ENCODE assay signal across 20 cellular contexts in the genomic region with DNA sequence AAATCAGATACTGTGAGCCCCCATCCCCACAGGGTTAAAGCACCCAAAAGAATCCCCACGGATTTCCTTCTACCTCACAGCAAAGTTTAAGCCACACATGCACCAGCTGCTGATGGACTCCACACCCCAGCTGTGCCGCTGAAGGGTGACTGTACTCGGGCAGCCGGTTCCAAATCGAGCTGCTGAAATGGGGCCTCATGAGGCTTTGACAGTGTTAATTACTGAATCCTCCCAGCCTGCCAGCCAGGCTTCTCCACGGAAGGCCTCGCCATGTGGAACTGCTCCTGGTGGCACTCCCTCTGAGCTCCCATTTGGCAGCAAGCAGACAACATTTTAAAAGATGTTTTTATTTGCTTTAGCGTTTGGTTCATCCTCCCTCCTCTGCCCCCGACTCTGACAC.
DNase-seq lines count a peak whose midpoint lies in the region; ATAC-seq and TF ChIP-seq lines count a peak whose summit lies in the region.
"Had no signal": no experiment of that assay in that cellular context is flagged by ENCODE, and none has a peak within 500 bp of the region (broad histone marks: within the 10 kb centered on the region; RNA-seq: fewer than 3 reads in every experiment).

No MANE protein-coding gene starts in this region.

- no peak overlapping the region for H3K4me3 Mint-ChIP-seq in nephron
- H3K4me3 Mint-ChIP-seq: CD4-positive, CD25-positive, alpha-beta regulatory T cell had no signal

- peaks cover 20% of the 10 kb centered on the region for H3K4me1 Mint-ChIP-seq in nephron

- H3K9me3 Mint-ChIP-seq in nephron = peaks cover 2% of the 10 kb centered on the region

- H3K9me3 ChIP-seq in heart right ventricle (no peaks in the 10 kb centered on the region), tibial artery (no peaks in the 10 kb centered on the region)
- H3K9me3 ChIP-seq: A549, SK-N-SH had no signal

- peak in 7 of 8 donors; percentile 30 to 84 (median 47) for ATAC-seq in heart right ventricle
- ATAC-seq: A549, K562, PC-3 had no signal

- intact Hi-C loops in heart right ventricle (cut with DNase I) (no loop called here), tibial artery (cut with DNase I; ENCODE audit: low total_unique reads) (no loop called here)

- DNase-seq in Ammon's horn (ENCODE audit: low spot score) (peak; percentile 9), NCI-H1694 (lab: John Stamatoyannopoulos, UW) (peak; percentile 36), heart right ventricle (peak; percentile 6 to 40), brain microvascular endothelial cell (no peak), tibial artery (no peak), EL (no peak), HK-2 (ENCODE audit: unreplicated experiment) (no peak)
- DNase-seq: Calu3; CD4-positive, CD25-positive, alpha-beta regulatory T cell; GF-D8; GM23248; NCI-H1105; NCI-H1930; NCI-H2171; NCI-H524; PC-3; SK-N-SH had no signal

- in situ Hi-C loops in brain microvascular endothelial cell (cut with HindIII; ENCODE audit: low pct_ligation_motif_present, low sequenced_read_pairs) = no loop called here

- H3K4me1 ChIP-seq in heart right ventricle (no peaks in the 10 kb centered on the region), tibial artery (no peaks in the 10 kb centered on the region)
- H3K4me1 ChIP-seq: A549 had no signal

- no peaks in the 10 kb centered on the region for H3K36me3 Mint-ChIP-seq in nephron (ENCODE audit: low read depth)
- H3K36me3 Mint-ChIP-seq: CD4-positive, CD25-positive, alpha-beta regulatory T cell had no signal

- 73% methylated on average over 9 of the region's 9 CpGs for WGBS in heart right ventricle, 2 donors

- no peak overlapping the region for H3K4me3 ChIP-seq in heart right ventricle
- H3K4me3 ChIP-seq in brain microvascular endothelial cell (ENCODE audit: low read depth, low read length) = no peak overlapping the region
- H3K4me3 ChIP-seq in tibial artery = no peak overlapping the region
- H3K4me3 ChIP-seq: A549, GM23248, K562 had no signal

- no peaks in the 10 kb centered on the region for H3K36me3 ChIP-seq in heart right ventricle
- H3K36me3 ChIP-seq in brain microvascular endothelial cell (replicated peaks) = no peaks in the 10 kb centered on the region
- H3K36me3 ChIP-seq in tibial artery = no peaks in the 10 kb centered on the region

- peak overlapping the region; percentile 68 to 91 (median 85) for H3K27ac Mint-ChIP-seq in nephron
- H3K27ac Mint-ChIP-seq: CD4-positive, CD25-positive, alpha-beta regulatory T cell had no signal

- no peaks in the 10 kb centered on the region for H3K27me3 ChIP-seq in heart right ventricle
- H3K27me3 ChIP-seq in brain microvascular endothelial cell (replicated peaks) = no peaks in the 10 kb centered on the region
- no peaks in the 10 kb centered on the region for H3K27me3 ChIP-seq in tibial artery

- H3K27ac ChIP-seq in heart right ventricle (no peak overlapping the region), brain microvascular endothelial cell (no peak overlapping the region), tibial artery (no peak overlapping the region)
- H3K27ac ChIP-seq: A549, GM23248 had no signal

- TF ChIP-seq CTCF in heart right ventricle (IDR thresholded peaks at IDR 0.05) = no peak
- TF ChIP-seq CTCF in nephron (IDR thresholded peaks at IDR 0.05; ENCODE audit: unreplicated experiment in 3 of 3) = no peak
- no peak for TF ChIP-seq CTCF in brain microvascular endothelial cell (IDR thresholded peaks at IDR 0.05; ENCODE audit: low read depth, low read length, missing control alignments)
- TF ChIP-seq CTCF in tibial artery (IDR thresholded peaks at IDR 0.05) = no peak

- H3K27me3 Mint-ChIP-seq in nephron (ENCODE audit: low read depth) = no peaks in the 10 kb centered on the region
- H3K27me3 Mint-ChIP-seq: CD4-positive, CD25-positive, alpha-beta regulatory T cell had no signal

Comparison
In these comparisons a context has a peak if more than half of its experiments do, and no peak if none do; other contexts are left out.
1. DNase-seq: peak in Ammon's horn (single experiment), NCI-H1694 (single experiment) and heart right ventricle (2 of 2); none in brain microvascular endothelial cell (single experiment), tibial artery (0 of 2), EL (single experiment) and HK-2 (single experiment).